ENCODE assay signal across 14 cellular contexts in the genomic region with DNA sequence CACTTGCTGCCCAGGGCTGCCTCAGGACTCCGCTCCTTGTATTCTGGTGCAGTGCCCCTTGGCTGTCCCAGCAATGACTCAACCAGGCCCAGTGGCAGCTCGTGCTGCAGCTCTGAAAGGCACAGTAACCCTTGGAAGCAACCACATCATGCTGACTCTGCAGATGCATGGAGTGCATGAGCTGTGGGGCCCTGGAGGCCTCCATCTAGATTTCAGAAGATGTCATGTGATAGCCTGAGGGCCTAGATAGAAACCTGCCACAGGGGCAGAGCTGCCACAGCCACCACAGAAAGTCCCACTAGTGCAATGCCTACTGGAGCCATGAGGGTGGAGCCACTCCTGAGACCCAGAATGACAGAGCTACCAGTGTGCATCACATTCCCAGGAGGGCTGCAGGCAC.
A peak's percentile ranks its signal among the peaks of the same experiment; 100 is the strongest.
DNase-seq lines count a peak whose midpoint lies in the region; ATAC-seq and TF ChIP-seq lines count a peak whose summit lies in the region.
"Had no signal": no experiment of that assay in that cellular context is flagged by ENCODE, and none has a peak within 500 bp of the region (broad histone marks: within the 10 kb centered on the region; RNA-seq: fewer than 3 reads in every experiment).

No MANE protein-coding gene starts in this region.

- peak in 3 of 4 donors; percentile 36 to 65 (median 58) for ATAC-seq in psoas muscle
- no peak for ATAC-seq in HG03439 (IDR thresholded peaks at IDR 0.05; ENCODE audit: unreplicated experiment)
- ATAC-seq in GM19395 (IDR thresholded peaks at IDR 0.05; ENCODE audit: unreplicated experiment), result no peak
- ATAC-seq: right cardiac atrium had no signal

- TF ChIP-seq CTCF in coronary artery (IDR thresholded peaks at IDR 0.05) (no peak), psoas muscle (IDR thresholded peaks at IDR 0.05) (no peak)

- H3K36me3 ChIP-seq in MG63 (no peaks in the 10 kb centered on the region), psoas muscle (ENCODE audit: insufficient read depth in 1 of 2, low read depth in 1 of 2) (no peaks in the 10 kb centered on the region)
- H3K36me3 ChIP-seq: cardiac muscle cell, tibial nerve had no signal

- DNase-seq in activated CD4-positive, alpha-beta T cell treated with anti-CD3 and anti-CD28 coated beads for 48 hours, result peak; percentile 21
- no peak for DNase-seq in activated CD4-positive, alpha-beta T cell treated with anti-CD3 and anti-CD28 coated beads for 1 hour
- peak; percentile 72 for DNase-seq in MG63
- DNase-seq in coronary artery (ENCODE audit: low spot score), result peak; percentile 40
- no peak for DNase-seq in psoas muscle
- DNase-seq in SIG-M5 (lab: John Stamatoyannopoulos, UW), result no peak
- DNase-seq: KG1, NCI-H2227 treated with DMSO at 0.1 percent for 48 hours, right cardiac atrium had no signal

- H3K4me3 ChIP-seq in MG63, result no peak overlapping the region
- H3K4me3 ChIP-seq in coronary artery, result no peak overlapping the region
- H3K4me3 ChIP-seq in psoas muscle, result no peak overlapping the region
- H3K4me3 ChIP-seq: cardiac muscle cell, tibial nerve had no signal

- intact Hi-C loops in psoas muscle (cut with DNase I), result loop anchor here (5.0 to 10.0 kb wide), 3 partner anchors 117 to 487 kb away; a partner anchor contains a TSS

- H3K4me1 ChIP-seq in psoas muscle, result peaks cover 4% of the 10 kb centered on the region

- H3K27ac ChIP-seq in coronary artery, result no peak overlapping the region
- H3K27ac ChIP-seq in psoas muscle, result no peak overlapping the region
- H3K27ac ChIP-seq: cardiac muscle cell, epithelial cell of prostate, tibial nerve had no signal

- H3K9me3 ChIP-seq in MG63 (no peaks in the 10 kb centered on the region), psoas muscle (peaks cover 3% of the 10 kb centered on the region)
- H3K9me3 ChIP-seq: tibial nerve had no signal

- WGBS in psoas muscle, 3 donors, result 43 to 72% (median 58%) methylated on average over 2 of the region's 2 CpGs

- no peaks in the 10 kb centered on the region for H3K27me3 ChIP-seq in MG63
- no peaks in the 10 kb centered on the region for H3K27me3 ChIP-seq in psoas muscle (ENCODE audit: insufficient read depth in 3 of 3, low read length in 2 of 3)
- H3K27me3 ChIP-seq: tibial nerve had no signal

Comparison
In these comparisons a context has a peak if more than half of its experiments do, and no peak if none do; other contexts are left out.
1. DNase-seq: peak in activated CD4-positive, alpha-beta T cell treated with anti-CD3 and anti-CD28 coated beads for 48 hours (single experiment), MG63 (single experiment) and coronary artery (single experiment); none in activated CD4-positive, alpha-beta T cell treated with anti-CD3 and anti-CD28 coated beads for 1 hour (single experiment), psoas muscle (0 of 2) and SIG-M5 (single experiment).
2. ATAC-seq: peak in psoas muscle (3 of 4); none in HG03439 (single experiment) and GM19395 (single experiment).